Comparison of ENCODE assay signal across 36 cellular contexts in the genomic region with DNA sequence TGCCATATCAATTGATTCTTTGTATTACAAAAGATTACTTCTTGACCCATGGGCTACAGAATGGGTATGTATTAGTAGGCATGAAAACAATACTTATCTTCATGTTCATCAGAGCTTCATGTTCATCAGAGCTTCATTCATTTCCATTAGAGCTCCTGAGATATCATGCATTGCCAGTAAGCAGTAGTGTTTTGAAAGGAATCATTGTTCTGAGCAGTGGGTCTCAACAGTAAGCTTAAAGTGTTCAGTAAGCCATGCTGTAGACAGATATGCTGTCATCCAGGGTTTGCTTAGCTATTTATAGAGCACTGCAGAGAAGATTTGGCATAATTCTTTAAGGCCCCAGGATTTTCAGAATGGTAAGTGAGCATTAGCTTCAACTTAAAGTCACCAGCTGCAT.
"Had no signal": no experiment of that assay in that cellular context is flagged by ENCODE, and none has a peak within 500 bp of the region (broad histone marks: within the 10 kb centered on the region; RNA-seq: fewer than 3 reads in every experiment).

No MANE protein-coding gene starts in this region.

- H3K27ac ChIP-seq: ascending aorta, cardiac muscle cell, VCaP had no signal

- H3K4me1 Mint-ChIP-seq: activated CD4-positive, alpha-beta memory T cell treated with anti-CD3 and anti-CD28 coated beads, Interleukin-2, amount 10 ng/mL, durations not matched to agents 7 days and 5 days; activated CD4-positive, alpha-beta T cell treated with anti-CD3 and anti-CD28 coated beads for 36 hours; activated CD4-positive, alpha-beta T cell treated with anti-CD3 and anti-CD28 coated beads, Interleukin-2, amount 10 ng/mL, durations not matched to agents 7 days and 5 days; activated CD8-positive, alpha-beta memory T cell treated with anti-CD3 and anti-CD28 coated beads, Interleukin-2, amount 10 ng/mL, durations not matched to agents 7 days and 5 days; activated naive CD4-positive, alpha-beta T cell treated with anti-CD3 and anti-CD28 coated beads, Interleukin-2, amount 10 ng/mL, durations not matched to agents 7 days and 5 days; activated naive CD4-positive, alpha-beta T cell treated with anti-CD3 and anti-CD28 coated beads, Interleukin-2, amount 50 U/mL, for 24 hours; activated naive CD8-positive, alpha-beta T cell treated with anti-CD3 and anti-CD28 coated beads, Interleukin-2, amount 10 ng/mL, durations not matched to agents 7 days and 5 days; activated naive CD8-positive, alpha-beta T cell treated with anti-CD3 and anti-CD28 coated beads, Interleukin-2, amount 50 U/mL, for 24 hours; WTC11 had no signal

- H3K4me3 ChIP-seq: ascending aorta, cardiac muscle cell had no signal

- H3K27ac Mint-ChIP-seq: activated CD4-positive, alpha-beta memory T cell treated with anti-CD3 and anti-CD28 coated beads, Interleukin-2, amount 10 ng/mL, durations not matched to agents 7 days and 5 days; activated CD4-positive, alpha-beta T cell treated with anti-CD3 and anti-CD28 coated beads for 36 hours; activated CD4-positive, alpha-beta T cell treated with anti-CD3 and anti-CD28 coated beads, Interleukin-2, amount 10 ng/mL, durations not matched to agents 7 days and 5 days; activated CD8-positive, alpha-beta memory T cell treated with anti-CD3 and anti-CD28 coated beads, Interleukin-2, amount 10 ng/mL, durations not matched to agents 7 days and 5 days; activated CD8-positive, alpha-beta T cell treated with anti-CD3 and anti-CD28 coated beads, Interleukin-2, amount 10 ng/mL, durations not matched to agents 7 days and 5 days; activated naive CD4-positive, alpha-beta T cell treated with anti-CD3 and anti-CD28 coated beads, Interleukin-2, amount 10 ng/mL, durations not matched to agents 7 days and 5 days; activated naive CD4-positive, alpha-beta T cell treated with anti-CD3 and anti-CD28 coated beads, Interleukin-2, amount 50 U/mL, for 24 hours; activated naive CD8-positive, alpha-beta T cell; activated naive CD8-positive, alpha-beta T cell treated with anti-CD3 and anti-CD28 coated beads, Interleukin-2, amount 10 ng/mL, durations not matched to agents 7 days and 5 days; activated naive CD8-positive, alpha-beta T cell treated with anti-CD3 and anti-CD28 coated beads, Interleukin-2, amount 50 U/mL, for 24 hours; activated T-cell treated with anti-CD3 and anti-CD28 coated beads, Interleukin-2, amount 50 U/mL, for 24 hours; activated T-helper 2 cell treated with anti-CD3 and anti-CD28 coated beads, Interferon-gamma antibody, Interleukin-2, Interleukin-4, amounts not matched to agents 10 μg/mL and 5 μg/mL and 100 μg/mL, durations not matched to agents 14 hours and 24 hours and 36 hours; brain; T-helper 1 cell treated with Interleukin-12 subunit alpha and Interleukin-12 subunit beta and Interleukin-4 antibody, amounts not matched to agents 30 μg/mL and 1 μg/mL, for 36 hours; T-helper 2 cell treated with Interferon-gamma antibody and Interleukin-4, amounts not matched to agents 5 μg/mL and 100 μg/mL, for 36 hours; WTC11 had no signal

- H3K9me3 Mint-ChIP-seq: WTC11 had no signal

- H3K9me3 ChIP-seq: ascending aorta had no signal

- H3K36me3 ChIP-seq: ascending aorta, cardiac muscle cell had no signal

- H3K36me3 Mint-ChIP-seq: activated CD8-positive, alpha-beta memory T cell treated with anti-CD3 and anti-CD28 coated beads, Interleukin-2, amount 10 ng/mL, durations not matched to agents 7 days and 5 days; activated naive CD4-positive, alpha-beta T cell treated with anti-CD3 and anti-CD28 coated beads, Interleukin-2, amount 10 ng/mL, durations not matched to agents 7 days and 5 days; activated naive CD8-positive, alpha-beta T cell; activated naive CD8-positive, alpha-beta T cell treated with anti-CD3 and anti-CD28 coated beads, Interleukin-2, amount 10 ng/mL, durations not matched to agents 7 days and 5 days; brain; WTC11 had no signal

- H3K4me3 Mint-ChIP-seq: activated CD4-positive, alpha-beta memory T cell treated with anti-CD3 and anti-CD28 coated beads, Interleukin-2, amount 10 ng/mL, durations not matched to agents 7 days and 5 days; activated CD4-positive, alpha-beta T cell treated with anti-CD3 and anti-CD28 coated beads for 36 hours; activated CD4-positive, alpha-beta T cell treated with anti-CD3 and anti-CD28 coated beads, Interleukin-2, amount 10 ng/mL, durations not matched to agents 7 days and 5 days; activated CD8-positive, alpha-beta memory T cell treated with anti-CD3 and anti-CD28 coated beads, Interleukin-2, amount 10 ng/mL, durations not matched to agents 7 days and 5 days; activated CD8-positive, alpha-beta T cell treated with anti-CD3 and anti-CD28 coated beads, Interleukin-2, amount 10 ng/mL, durations not matched to agents 7 days and 5 days; activated naive CD4-positive, alpha-beta T cell treated with anti-CD3 and anti-CD28 coated beads, Interleukin-2, amount 10 ng/mL, durations not matched to agents 7 days and 5 days; activated naive CD4-positive, alpha-beta T cell treated with anti-CD3 and anti-CD28 coated beads, Interleukin-2, amount 50 U/mL, for 24 hours; activated naive CD8-positive, alpha-beta T cell; activated naive CD8-positive, alpha-beta T cell treated with anti-CD3 and anti-CD28 coated beads, Interleukin-2, amount 10 ng/mL, durations not matched to agents 7 days and 5 days; activated naive CD8-positive, alpha-beta T cell treated with anti-CD3 and anti-CD28 coated beads, Interleukin-2, amount 50 U/mL, for 24 hours; activated T-cell treated with anti-CD3 and anti-CD28 coated beads, Interleukin-2, amount 50 U/mL, for 24 hours; brain; T-helper 1 cell treated with Interleukin-12 subunit alpha and Interleukin-12 subunit beta and Interleukin-4 antibody, amounts not matched to agents 30 μg/mL and 1 μg/mL, for 36 hours; T-helper 2 cell treated with Interferon-gamma antibody and Interleukin-4, amounts not matched to agents 5 μg/mL and 100 μg/mL, for 36 hours; WTC11 had no signal

- ATAC-seq: activated CD4-positive, alpha-beta T cell treated with anti-CD3 and anti-CD28 coated beads for 36 hours; activated CD4-positive, CD25-positive, alpha-beta regulatory T cell treated with anti-CD3 and anti-CD28 coated beads, Interleukin-2, amount 50 U/mL, for 24 hours; activated CD8-positive, alpha-beta memory T cell treated with anti-CD3 and anti-CD28 coated beads, Interleukin-2, amount 10 ng/mL, durations not matched to agents 7 days and 5 days; activated CD8-positive, alpha-beta T cell treated with anti-CD3 and anti-CD28 coated beads, Interleukin-2, amount 10 ng/mL, durations not matched to agents 7 days and 5 days; activated naive CD8-positive, alpha-beta T cell treated with anti-CD3 and anti-CD28 coated beads, Interleukin-2, amount 50 U/mL, for 24 hours; WTC11 had no signal

- DNase-seq: activated CD4-positive, alpha-beta memory T cell treated with anti-CD3 and anti-CD28 coated beads, Interleukin-2, amount 10 ng/mL, durations not matched to agents 7 days and 5 days; activated CD4-positive, alpha-beta T cell treated with anti-CD3 and anti-CD28 coated beads for 1 hour; activated CD4-positive, alpha-beta T cell treated with anti-CD3 and anti-CD28 coated beads for 36 hours; activated CD4-positive, alpha-beta T cell treated with anti-CD3 and anti-CD28 coated beads for 48 hours; activated CD4-positive, alpha-beta T cell treated with anti-CD3 and anti-CD28 coated beads, Interleukin-2, amount 10 ng/mL, durations not matched to agents 7 days and 5 days; activated CD4-positive, alpha-beta T cell treated with anti-CD3 and anti-CD28 coated beads, Interleukin-2, amount 50 U/mL, for 48 hours; activated CD4-positive, CD25-positive, alpha-beta regulatory T cell; activated CD8-positive, alpha-beta memory T cell treated with anti-CD3 and anti-CD28 coated beads for 24 hours; activated CD8-positive, alpha-beta memory T cell treated with anti-CD3 and anti-CD28 coated beads, Interleukin-2, amount 10 ng/mL, durations not matched to agents 7 days and 5 days; activated CD8-positive, alpha-beta memory T cell treated with anti-CD3 and anti-CD28 coated beads, Interleukin-2, amount 50 U/mL, for 48 hours; activated CD8-positive, alpha-beta T cell treated with anti-CD3 and anti-CD28 coated beads, Interleukin-2, amount 10 ng/mL, durations not matched to agents 7 days and 5 days; activated effector memory CD4-positive, alpha-beta T cell treated with Interleukin-2 at 50 U/mL for 16 hours; activated gamma-delta T cell; activated naive CD4-positive, alpha-beta T cell treated with anti-CD3 and anti-CD28 coated beads, Interleukin-2, amount 10 ng/mL, durations not matched to agents 7 days and 5 days; activated naive CD4-positive, alpha-beta T cell treated with Interleukin-2 at 50 U/mL for 16 hours; activated naive CD8-positive, alpha-beta T cell treated with anti-CD3 and anti-CD28 coated beads, Interleukin-2, amount 10 ng/mL, durations not matched to agents 7 days and 5 days; activated naive CD8-positive, alpha-beta T cell treated with anti-CD3 and anti-CD28 coated beads, Interleukin-2, amount 50 U/mL, for 24 hours; activated T-cell treated with anti-CD3 and anti-CD28 coated beads, Interleukin-2, amount 50 U/mL, for 24 hours; activated T-cell treated with anti-CD3 and anti-CD28 coated beads, Interleukin-2, amount 50 U/mL, for 48 hours; amygdala; anterior cingulate cortex; caudate nucleus; T-helper 1 cell; T-helper 2 cell; T-helper 9 cell had no signal

- H3K27me3 ChIP-seq: ascending aorta, cardiac muscle cell had no signal

- H3K4me1 ChIP-seq: ascending aorta had no signal

- H3K27me3 Mint-ChIP-seq: activated CD4-positive, alpha-beta memory T cell treated with anti-CD3 and anti-CD28 coated beads, Interleukin-2, amount 10 ng/mL, durations not matched to agents 7 days and 5 days; activated CD4-positive, alpha-beta T cell treated with anti-CD3 and anti-CD28 coated beads for 36 hours; activated CD4-positive, alpha-beta T cell treated with anti-CD3 and anti-CD28 coated beads, Interleukin-2, amount 10 ng/mL, durations not matched to agents 7 days and 5 days; activated CD8-positive, alpha-beta memory T cell treated with anti-CD3 and anti-CD28 coated beads, Interleukin-2, amount 10 ng/mL, durations not matched to agents 7 days and 5 days; activated naive CD4-positive, alpha-beta T cell treated with anti-CD3 and anti-CD28 coated beads, Interleukin-2, amount 10 ng/mL, durations not matched to agents 7 days and 5 days; activated naive CD4-positive, alpha-beta T cell treated with anti-CD3 and anti-CD28 coated beads, Interleukin-2, amount 50 U/mL, for 24 hours; activated naive CD8-positive, alpha-beta T cell; activated naive CD8-positive, alpha-beta T cell treated with anti-CD3 and anti-CD28 coated beads, Interleukin-2, amount 10 ng/mL, durations not matched to agents 7 days and 5 days; activated naive CD8-positive, alpha-beta T cell treated with anti-CD3 and anti-CD28 coated beads, Interleukin-2, amount 50 U/mL, for 24 hours; activated T-cell treated with anti-CD3 and anti-CD28 coated beads, Interleukin-2, amount 50 U/mL, for 24 hours; brain had no signal
